1 cellular context compared by ENCODE assay signal in the genomic region with DNA sequence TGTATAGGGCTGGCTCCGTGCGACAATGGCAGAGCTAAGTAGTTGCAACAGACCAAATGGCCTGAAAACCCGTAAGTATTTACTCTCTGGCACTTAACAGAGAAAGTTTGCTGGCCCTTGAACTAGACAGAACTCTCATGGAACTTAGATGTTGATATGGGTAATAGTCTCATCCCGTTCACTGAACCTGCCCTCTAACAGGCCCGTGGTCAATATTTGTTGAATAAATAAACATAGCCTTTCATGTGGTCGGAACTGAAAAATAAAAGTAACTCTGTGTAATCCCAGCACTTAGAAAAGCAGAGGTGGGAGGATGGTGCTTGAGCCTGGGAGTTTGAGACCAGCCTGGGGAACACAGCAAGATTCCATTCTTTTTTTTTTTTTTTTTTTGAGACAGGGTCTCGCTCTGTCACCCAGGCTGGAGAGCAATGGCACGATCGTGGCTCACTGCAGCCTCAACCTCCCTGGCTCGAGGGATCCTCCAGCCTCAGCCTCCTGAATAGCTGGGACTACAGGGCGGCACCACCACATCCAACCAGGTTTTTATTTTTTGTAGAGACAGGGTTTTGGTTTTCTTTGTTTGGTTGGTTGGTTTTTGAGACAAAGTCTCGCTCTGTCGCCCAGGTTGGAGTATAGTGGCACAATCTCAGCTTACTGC.
TF ChIP-seq lines count a peak whose summit lies in the region.

No MANE protein-coding gene starts in this region.

TF ChIP-seq in HepG2, 621 proteins besides CTCF, POLR2A, EP300 and RAD21 (continued from another document and continues in another):
- TF ChIP-seq, protein P1, sequence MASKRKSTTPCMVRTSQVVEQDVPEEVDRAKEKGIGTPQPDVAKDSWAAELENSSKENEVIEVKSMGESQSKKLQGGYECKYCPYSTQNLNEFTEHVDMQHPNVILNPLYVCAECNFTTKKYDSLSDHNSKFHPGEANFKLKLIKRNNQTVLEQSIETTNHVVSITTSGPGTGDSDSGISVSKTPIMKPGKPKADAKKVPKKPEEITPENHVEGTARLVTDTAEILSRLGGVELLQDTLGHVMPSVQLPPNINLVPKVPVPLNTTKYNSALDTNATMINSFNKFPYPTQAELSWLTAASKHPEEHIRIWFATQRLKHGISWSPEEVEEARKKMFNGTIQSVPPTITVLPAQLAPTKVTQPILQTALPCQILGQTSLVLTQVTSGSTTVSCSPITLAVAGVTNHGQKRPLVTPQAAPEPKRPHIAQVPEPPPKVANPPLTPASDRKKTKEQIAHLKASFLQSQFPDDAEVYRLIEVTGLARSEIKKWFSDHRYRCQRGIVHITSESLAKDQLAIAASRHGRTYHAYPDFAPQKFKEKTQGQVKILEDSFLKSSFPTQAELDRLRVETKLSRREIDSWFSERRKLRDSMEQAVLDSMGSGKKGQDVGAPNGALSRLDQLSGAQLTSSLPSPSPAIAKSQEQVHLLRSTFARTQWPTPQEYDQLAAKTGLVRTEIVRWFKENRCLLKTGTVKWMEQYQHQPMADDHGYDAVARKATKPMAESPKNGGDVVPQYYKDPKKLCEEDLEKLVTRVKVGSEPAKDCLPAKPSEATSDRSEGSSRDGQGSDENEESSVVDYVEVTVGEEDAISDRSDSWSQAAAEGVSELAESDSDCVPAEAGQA (IDR thresholded peaks at IDR 0.05; ENCODE audit: low read depth) = 0 out of 2 replicates have a peak, but pooled peaks have one; percentile 18
- TF ChIP-seq, protein P1 (CRISPR knock-in tag; IDR thresholded peaks at IDR 0.05; ENCODE audit: borderline replicate concordance) = no peak
- TF ChIP-seq ZZZ3 (CRISPR knock-in tag; IDR thresholded peaks at IDR 0.05; ENCODE audit: borderline replicate concordance) (no peak), ZNF431 (CRISPR knock-in tag; IDR thresholded peaks at IDR 0.05; ENCODE audit: borderline replicate concordance, low read depth) (no peak; the same call in 1 of the 2 replicates), HHEX (CRISPR knock-in tag; IDR thresholded peaks at IDR 0.05) (peak; percentile 97), SMAD9 (CRISPR knock-in tag; IDR thresholded peaks at IDR 0.05) (no peak), ZNF713 (CRISPR knock-in tag; IDR thresholded peaks at IDR 0.05) (no peak), ADNP (CRISPR knock-in tag; IDR thresholded peaks at IDR 0.05) (no peak), HMGA1 (CRISPR knock-in tag; conservative IDR thresholded peaks at IDR 0.05) (no peak), HOXD1 (CRISPR knock-in tag; IDR thresholded peaks at IDR 0.05) (no peak), MED1 (CRISPR knock-in tag; IDR thresholded peaks at IDR 0.05) (peak; percentile 91), SKI (IDR thresholded peaks at IDR 0.05; ENCODE audit: partially characterized antibody) (peak; percentile 98), NFKB2 (CRISPR knock-in tag; IDR thresholded peaks at IDR 0.05; ENCODE audit: borderline replicate concordance) (no peak)
- TF ChIP-seq, protein P2, sequence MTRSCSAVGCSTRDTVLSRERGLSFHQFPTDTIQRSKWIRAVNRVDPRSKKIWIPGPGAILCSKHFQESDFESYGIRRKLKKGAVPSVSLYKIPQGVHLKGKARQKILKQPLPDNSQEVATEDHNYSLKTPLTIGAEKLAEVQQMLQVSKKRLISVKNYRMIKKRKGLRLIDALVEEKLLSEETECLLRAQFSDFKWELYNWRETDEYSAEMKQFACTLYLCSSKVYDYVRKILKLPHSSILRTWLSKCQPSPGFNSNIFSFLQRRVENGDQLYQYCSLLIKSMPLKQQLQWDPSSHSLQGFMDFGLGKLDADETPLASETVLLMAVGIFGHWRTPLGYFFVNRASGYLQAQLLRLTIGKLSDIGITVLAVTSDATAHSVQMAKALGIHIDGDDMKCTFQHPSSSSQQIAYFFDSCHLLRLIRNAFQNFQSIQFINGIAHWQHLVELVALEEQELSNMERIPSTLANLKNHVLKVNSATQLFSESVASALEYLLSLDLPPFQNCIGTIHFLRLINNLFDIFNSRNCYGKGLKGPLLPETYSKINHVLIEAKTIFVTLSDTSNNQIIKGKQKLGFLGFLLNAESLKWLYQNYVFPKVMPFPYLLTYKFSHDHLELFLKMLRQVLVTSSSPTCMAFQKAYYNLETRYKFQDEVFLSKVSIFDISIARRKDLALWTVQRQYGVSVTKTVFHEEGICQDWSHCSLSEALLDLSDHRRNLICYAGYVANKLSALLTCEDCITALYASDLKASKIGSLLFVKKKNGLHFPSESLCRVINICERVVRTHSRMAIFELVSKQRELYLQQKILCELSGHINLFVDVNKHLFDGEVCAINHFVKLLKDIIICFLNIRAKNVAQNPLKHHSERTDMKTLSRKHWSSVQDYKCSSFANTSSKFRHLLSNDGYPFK (CRISPR knock-in tag; IDR thresholded peaks at IDR 0.05; ENCODE audit: borderline replicate concordance) = no peak
- TF ChIP-seq, protein P3, sequence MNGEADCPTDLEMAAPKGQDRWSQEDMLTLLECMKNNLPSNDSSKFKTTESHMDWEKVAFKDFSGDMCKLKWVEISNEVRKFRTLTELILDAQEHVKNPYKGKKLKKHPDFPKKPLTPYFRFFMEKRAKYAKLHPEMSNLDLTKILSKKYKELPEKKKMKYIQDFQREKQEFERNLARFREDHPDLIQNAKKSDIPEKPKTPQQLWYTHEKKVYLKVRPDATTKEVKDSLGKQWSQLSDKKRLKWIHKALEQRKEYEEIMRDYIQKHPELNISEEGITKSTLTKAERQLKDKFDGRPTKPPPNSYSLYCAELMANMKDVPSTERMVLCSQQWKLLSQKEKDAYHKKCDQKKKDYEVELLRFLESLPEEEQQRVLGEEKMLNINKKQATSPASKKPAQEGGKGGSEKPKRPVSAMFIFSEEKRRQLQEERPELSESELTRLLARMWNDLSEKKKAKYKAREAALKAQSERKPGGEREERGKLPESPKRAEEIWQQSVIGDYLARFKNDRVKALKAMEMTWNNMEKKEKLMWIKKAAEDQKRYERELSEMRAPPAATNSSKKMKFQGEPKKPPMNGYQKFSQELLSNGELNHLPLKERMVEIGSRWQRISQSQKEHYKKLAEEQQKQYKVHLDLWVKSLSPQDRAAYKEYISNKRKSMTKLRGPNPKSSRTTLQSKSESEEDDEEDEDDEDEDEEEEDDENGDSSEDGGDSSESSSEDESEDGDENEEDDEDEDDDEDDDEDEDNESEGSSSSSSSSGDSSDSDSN (CRISPR knock-in tag; IDR thresholded peaks at IDR 0.05) = no peak; the same call in none of the 2 replicates
- TF ChIP-seq, protein P4, sequence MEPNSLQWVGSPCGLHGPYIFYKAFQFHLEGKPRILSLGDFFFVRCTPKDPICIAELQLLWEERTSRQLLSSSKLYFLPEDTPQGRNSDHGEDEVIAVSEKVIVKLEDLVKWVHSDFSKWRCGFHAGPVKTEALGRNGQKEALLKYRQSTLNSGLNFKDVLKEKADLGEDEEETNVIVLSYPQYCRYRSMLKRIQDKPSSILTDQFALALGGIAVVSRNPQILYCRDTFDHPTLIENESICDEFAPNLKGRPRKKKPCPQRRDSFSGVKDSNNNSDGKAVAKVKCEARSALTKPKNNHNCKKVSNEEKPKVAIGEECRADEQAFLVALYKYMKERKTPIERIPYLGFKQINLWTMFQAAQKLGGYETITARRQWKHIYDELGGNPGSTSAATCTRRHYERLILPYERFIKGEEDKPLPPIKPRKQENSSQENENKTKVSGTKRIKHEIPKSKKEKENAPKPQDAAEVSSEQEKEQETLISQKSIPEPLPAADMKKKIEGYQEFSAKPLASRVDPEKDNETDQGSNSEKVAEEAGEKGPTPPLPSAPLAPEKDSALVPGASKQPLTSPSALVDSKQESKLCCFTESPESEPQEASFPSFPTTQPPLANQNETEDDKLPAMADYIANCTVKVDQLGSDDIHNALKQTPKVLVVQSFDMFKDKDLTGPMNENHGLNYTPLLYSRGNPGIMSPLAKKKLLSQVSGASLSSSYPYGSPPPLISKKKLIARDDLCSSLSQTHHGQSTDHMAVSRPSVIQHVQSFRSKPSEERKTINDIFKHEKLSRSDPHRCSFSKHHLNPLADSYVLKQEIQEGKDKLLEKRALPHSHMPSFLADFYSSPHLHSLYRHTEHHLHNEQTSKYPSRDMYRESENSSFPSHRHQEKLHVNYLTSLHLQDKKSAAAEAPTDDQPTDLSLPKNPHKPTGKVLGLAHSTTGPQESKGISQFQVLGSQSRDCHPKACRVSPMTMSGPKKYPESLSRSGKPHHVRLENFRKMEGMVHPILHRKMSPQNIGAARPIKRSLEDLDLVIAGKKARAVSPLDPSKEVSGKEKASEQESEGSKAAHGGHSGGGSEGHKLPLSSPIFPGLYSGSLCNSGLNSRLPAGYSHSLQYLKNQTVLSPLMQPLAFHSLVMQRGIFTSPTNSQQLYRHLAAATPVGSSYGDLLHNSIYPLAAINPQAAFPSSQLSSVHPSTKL (CRISPR knock-in tag; IDR thresholded peaks at IDR 0.05) = peak; percentile 95
- TF ChIP-seq, protein P5, sequence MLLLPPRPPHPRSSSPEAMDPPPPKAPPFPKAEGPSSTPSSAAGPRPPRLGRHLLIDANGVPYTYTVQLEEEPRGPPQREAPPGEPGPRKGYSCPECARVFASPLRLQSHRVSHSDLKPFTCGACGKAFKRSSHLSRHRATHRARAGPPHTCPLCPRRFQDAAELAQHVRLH (CRISPR knock-in tag; IDR thresholded peaks at IDR 0.05; ENCODE audit: borderline replicate concordance, low read depth) = peak; percentile 48; the same call in 1 of the 2 replicates
- TF ChIP-seq, protein P6, sequence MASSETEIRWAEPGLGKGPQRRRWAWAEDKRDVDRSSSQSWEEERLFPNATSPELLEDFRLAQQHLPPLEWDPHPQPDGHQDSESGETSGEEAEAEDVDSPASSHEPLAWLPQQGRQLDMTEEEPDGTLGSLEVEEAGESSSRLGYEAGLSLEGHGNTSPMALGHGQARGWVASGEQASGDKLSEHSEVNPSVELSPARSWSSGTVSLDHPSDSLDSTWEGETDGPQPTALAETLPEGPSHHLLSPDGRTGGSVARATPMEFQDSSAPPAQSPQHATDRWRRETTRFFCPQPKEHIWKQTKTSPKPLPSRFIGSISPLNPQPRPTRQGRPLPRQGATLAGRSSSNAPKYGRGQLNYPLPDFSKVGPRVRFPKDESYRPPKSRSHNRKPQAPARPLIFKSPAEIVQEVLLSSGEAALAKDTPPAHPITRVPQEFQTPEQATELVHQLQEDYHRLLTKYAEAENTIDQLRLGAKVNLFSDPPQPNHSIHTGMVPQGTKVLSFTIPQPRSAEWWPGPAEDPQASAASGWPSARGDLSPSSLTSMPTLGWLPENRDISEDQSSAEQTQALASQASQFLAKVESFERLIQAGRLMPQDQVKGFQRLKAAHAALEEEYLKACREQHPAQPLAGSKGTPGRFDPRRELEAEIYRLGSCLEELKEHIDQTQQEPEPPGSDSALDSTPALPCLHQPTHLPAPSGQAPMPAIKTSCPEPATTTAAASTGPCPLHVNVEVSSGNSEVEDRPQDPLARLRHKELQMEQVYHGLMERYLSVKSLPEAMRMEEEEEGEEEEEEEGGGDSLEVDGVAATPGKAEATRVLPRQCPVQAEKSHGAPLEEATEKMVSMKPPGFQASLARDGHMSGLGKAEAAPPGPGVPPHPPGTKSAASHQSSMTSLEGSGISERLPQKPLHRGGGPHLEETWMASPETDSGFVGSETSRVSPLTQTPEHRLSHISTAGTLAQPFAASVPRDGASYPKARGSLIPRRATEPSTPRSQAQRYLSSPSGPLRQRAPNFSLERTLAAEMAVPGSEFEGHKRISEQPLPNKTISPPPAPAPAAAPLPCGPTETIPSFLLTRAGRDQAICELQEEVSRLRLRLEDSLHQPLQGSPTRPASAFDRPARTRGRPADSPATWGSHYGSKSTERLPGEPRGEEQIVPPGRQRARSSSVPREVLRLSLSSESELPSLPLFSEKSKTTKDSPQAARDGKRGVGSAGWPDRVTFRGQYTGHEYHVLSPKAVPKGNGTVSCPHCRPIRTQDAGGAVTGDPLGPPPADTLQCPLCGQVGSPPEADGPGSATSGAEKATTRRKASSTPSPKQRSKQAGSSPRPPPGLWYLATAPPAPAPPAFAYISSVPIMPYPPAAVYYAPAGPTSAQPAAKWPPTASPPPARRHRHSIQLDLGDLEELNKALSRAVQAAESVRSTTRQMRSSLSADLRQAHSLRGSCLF (CRISPR knock-in tag; IDR thresholded peaks at IDR 0.05; ENCODE audit: borderline replicate concordance) = no peak; the same call in 1 of the 2 replicates
- TF ChIP-seq, protein P7, sequence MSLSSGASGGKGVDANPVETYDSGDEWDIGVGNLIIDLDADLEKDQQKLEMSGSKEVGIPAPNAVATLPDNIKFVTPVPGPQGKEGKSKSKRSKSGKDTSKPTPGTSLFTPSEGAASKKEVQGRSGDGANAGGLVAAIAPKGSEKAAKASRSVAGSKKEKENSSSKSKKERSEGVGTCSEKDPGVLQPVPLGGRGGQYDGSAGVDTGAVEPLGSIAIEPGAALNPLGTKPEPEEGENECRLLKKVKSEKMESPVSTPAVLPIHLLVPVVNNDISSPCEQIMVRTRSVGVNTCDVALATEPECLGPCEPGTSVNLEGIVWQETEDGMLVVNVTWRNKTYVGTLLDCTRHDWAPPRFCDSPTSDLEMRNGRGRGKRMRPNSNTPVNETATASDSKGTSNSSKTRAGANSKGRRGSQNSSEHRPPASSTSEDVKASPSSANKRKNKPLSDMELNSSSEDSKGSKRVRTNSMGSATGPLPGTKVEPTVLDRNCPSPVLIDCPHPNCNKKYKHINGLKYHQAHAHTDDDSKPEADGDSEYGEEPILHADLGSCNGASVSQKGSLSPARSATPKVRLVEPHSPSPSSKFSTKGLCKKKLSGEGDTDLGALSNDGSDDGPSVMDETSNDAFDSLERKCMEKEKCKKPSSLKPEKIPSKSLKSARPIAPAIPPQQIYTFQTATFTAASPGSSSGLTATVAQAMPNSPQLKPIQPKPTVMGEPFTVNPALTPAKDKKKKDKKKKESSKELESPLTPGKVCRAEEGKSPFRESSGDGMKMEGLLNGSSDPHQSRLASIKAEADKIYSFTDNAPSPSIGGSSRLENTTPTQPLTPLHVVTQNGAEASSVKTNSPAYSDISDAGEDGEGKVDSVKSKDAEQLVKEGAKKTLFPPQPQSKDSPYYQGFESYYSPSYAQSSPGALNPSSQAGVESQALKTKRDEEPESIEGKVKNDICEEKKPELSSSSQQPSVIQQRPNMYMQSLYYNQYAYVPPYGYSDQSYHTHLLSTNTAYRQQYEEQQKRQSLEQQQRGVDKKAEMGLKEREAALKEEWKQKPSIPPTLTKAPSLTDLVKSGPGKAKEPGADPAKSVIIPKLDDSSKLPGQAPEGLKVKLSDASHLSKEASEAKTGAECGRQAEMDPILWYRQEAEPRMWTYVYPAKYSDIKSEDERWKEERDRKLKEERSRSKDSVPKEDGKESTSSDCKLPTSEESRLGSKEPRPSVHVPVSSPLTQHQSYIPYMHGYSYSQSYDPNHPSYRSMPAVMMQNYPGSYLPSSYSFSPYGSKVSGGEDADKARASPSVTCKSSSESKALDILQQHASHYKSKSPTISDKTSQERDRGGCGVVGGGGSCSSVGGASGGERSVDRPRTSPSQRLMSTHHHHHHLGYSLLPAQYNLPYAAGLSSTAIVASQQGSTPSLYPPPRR (CRISPR knock-in tag; IDR thresholded peaks at IDR 0.05; ENCODE audit: borderline replicate concordance) = peak; percentile 99
